ENCODE assay signal across 9 cellular contexts in the genomic region with DNA sequence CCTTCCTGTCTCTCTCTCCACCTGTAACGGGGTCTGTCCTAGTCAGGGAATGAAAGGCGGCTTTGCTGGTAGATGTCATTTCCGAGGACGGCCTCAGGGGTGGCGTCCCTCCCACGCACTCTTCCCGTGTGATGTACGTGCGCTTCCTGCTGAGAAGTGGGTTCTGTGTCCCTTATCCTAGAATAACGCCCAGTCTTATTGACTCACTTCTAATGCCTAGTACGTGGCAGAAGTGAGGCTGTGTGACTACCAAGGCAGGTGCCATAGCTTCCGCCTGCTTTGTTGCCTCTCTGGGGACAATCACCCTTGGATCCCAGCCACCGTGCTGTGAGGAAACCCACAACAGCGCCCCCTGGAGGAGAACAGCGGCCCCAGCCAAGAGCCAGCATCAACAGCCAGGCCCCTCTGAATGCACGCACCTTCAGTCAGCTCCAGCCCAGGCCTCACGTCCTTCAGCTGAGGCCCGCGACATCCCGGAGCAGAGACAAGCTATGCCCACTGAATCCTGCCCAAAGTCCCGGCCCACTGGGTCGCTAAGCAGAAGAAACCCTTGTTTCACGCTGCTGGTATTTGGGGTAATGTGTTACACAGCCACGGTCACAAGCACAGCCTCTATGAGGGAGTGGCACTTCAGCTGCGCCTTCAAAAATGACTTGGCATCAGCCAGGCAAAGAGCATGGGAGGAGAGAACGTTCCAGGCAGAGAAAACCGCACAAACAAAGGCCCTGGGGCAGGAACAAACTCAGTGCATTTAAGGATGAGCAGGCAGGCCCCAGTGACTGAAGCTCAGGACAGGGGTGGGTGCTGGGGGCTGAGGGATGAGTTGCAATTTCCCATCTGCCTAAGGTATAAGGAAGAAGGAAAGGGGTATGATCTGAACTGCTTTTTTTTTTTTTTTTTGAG.
DNase-seq lines count a peak whose midpoint lies in the region; ATAC-seq, FAIRE-seq and TF ChIP-seq lines count a peak whose summit lies in the region.
"Had no signal": no experiment of that assay in that cellular context is flagged by ENCODE, and none has a peak within 500 bp of the region (broad histone marks: within the 10 kb centered on the region; RNA-seq: fewer than 3 reads in every experiment).

No MANE protein-coding gene starts in this region.

- no peak overlapping the region for H3K4me3 ChIP-seq in CD8-positive, alpha-beta T cell (ENCODE audit: low read depth, low read length)
- H3K4me3 ChIP-seq in WERI-Rb-1 (ENCODE audit: low read depth, low read length) (no peak overlapping the region), bronchial epithelial cell (ENCODE audit: low read depth, low read length) (no peak overlapping the region), mesendoderm (ENCODE audit: low read length) (no peak overlapping the region), thyroid gland (replicated peaks in 1 of 3) (no peak overlapping the region), suprapubic skin (no peak overlapping the region)

- peak overlapping the region; percentile 77 for H3K56ac ChIP-seq in mesendoderm (ENCODE audit: low read length)

- TF ChIP-seq CTCF in CD8-positive, alpha-beta T cell (IDR thresholded peaks at IDR 0.05): peak; percentile 28
- TF ChIP-seq CTCF in WERI-Rb-1 (IDR thresholded peaks at IDR 0.05; ENCODE audit: low read depth, low read length): peak; percentile 76
- peak; percentile 56 for TF ChIP-seq CTCF in bronchial epithelial cell (IDR thresholded peaks at IDR 0.05; ENCODE audit: insufficient read depth, low read length, severe bottlenecking)
- TF ChIP-seq CTCF in thyroid gland (IDR thresholded peaks at IDR 0.05): peak in 1 of 6 experiments; percentile 51
- TF ChIP-seq CTCF in suprapubic skin (IDR thresholded peaks at IDR 0.05): peak in 1 of 2 donors; percentile 28

- H3K27me3 Mint-ChIP-seq in CD8-positive, alpha-beta T cell (ENCODE audit: low read depth): no peaks in the 10 kb centered on the region

- H3K27ac ChIP-seq in CD8-positive, alpha-beta T cell (ENCODE audit: low read depth, low read length): no peak overlapping the region
- no peak overlapping the region for H3K27ac ChIP-seq in WERI-Rb-1
- H3K27ac ChIP-seq in mesendoderm (ENCODE audit: low read depth, low read length): no peak overlapping the region
- H3K27ac ChIP-seq in thyroid gland: no peak overlapping the region
- no peak overlapping the region for H3K27ac ChIP-seq in suprapubic skin
- H3K27ac ChIP-seq: neutrophil had no signal

- TF ChIP-seq POLR2A in thyroid gland (IDR thresholded peaks at IDR 0.05) (no peak), suprapubic skin (IDR thresholded peaks at IDR 0.05) (no peak)

- no peak overlapping the region for H3K4ac ChIP-seq in mesendoderm (ENCODE audit: low read depth, low read length)

- peaks cover 6% of the 10 kb centered on the region for H3K4me1 ChIP-seq in CD8-positive, alpha-beta T cell (ENCODE audit: insufficient read depth, low read length)
- H3K4me1 ChIP-seq in mesendoderm (ENCODE audit: control insufficient read depth, low read depth, low read length): peaks cover 4% of the 10 kb centered on the region
- no peaks in the 10 kb centered on the region for H3K4me1 ChIP-seq in thyroid gland
- no peaks in the 10 kb centered on the region for H3K4me1 ChIP-seq in suprapubic skin

- intact Hi-C loops in CD8-positive, alpha-beta T cell (cut with DNase I, micrococcal nuclease): no loop called here
- intact Hi-C loops in thyroid gland (cut with DNase I): no loop called here
- intact Hi-C loops in sciatic nerve (cut with DNase I): no loop called here

- no CpG with 5 or more reads among the region's 27 CpGs for WGBS in mesendoderm (ENCODE audit: extremely low coverage, insufficient coverage, low lambda C conversion rate)
- WGBS in thyroid gland, 2 donors: 40 to 49% methylated on average over 18 to 27 of the region's 27 CpGs
- WGBS in suprapubic skin: 65% methylated on average over 13 of the region's 27 CpGs

- H3K79me2 ChIP-seq in mesendoderm (ENCODE audit: control insufficient read depth, insufficient read depth, low read length): no peaks in the 10 kb centered on the region

- no peaks in the 10 kb centered on the region for H3K27me3 ChIP-seq in CD8-positive, alpha-beta T cell (ENCODE audit: insufficient read depth, low read length)
- peaks cover 85% of the 10 kb centered on the region for H3K27me3 ChIP-seq in WERI-Rb-1 (ENCODE audit: insufficient read depth, low read depth, severe bottlenecking)
- H3K27me3 ChIP-seq in bronchial epithelial cell (ENCODE audit: control insufficient read depth, insufficient read depth, low read length): no peaks in the 10 kb centered on the region
- H3K27me3 ChIP-seq in mesendoderm (ENCODE audit: insufficient read depth, low read length, poor library complexity): no peaks in the 10 kb centered on the region
- H3K27me3 ChIP-seq in thyroid gland: no peaks in the 10 kb centered on the region
- no peaks in the 10 kb centered on the region for H3K27me3 ChIP-seq in suprapubic skin
- H3K27me3 ChIP-seq: neutrophil had no signal

- no peak overlapping the region for H2BK15ac ChIP-seq in mesendoderm (replicated peaks; ENCODE audit: low read depth)

- no peaks in the 10 kb centered on the region for H3K4me1 Mint-ChIP-seq in CD8-positive, alpha-beta T cell (ENCODE audit: low read depth)

- peak overlapping the region; percentile 2 for H2BK120ac ChIP-seq in mesendoderm (ENCODE audit: low read depth, low read length)

- peak; percentile 31; the same call in 1 of the 2 replicates for TF ChIP-seq RAD21 in Ishikawa (IDR thresholded peaks at IDR 0.05; ENCODE audit: low read depth)

- no peaks in the 10 kb centered on the region for H3K9me3 ChIP-seq in CD8-positive, alpha-beta T cell (ENCODE audit: low read length)
- H3K9me3 ChIP-seq in WERI-Rb-1 (ENCODE audit: severe bottlenecking): no peaks in the 10 kb centered on the region
- no peaks in the 10 kb centered on the region for H3K9me3 ChIP-seq in thyroid gland
- no peaks in the 10 kb centered on the region for H3K9me3 ChIP-seq in suprapubic skin
- H3K9me3 ChIP-seq: neutrophil had no signal

- TF ChIP-seq EP300 in Ishikawa (IDR thresholded peaks at IDR 0.05; ENCODE audit: borderline replicate concordance) (no peak), suprapubic skin (IDR thresholded peaks at IDR 0.05) (no peak)

- H3K9me3 Mint-ChIP-seq in CD8-positive, alpha-beta T cell: peaks cover 3% of the 10 kb centered on the region

- no peak overlapping the region for H4K5ac ChIP-seq in mesendoderm (ENCODE audit: low read length)

- peak overlapping the region; percentile 35 for H3K9ac ChIP-seq in mesendoderm (ENCODE audit: low read length)

- H3K4me2 ChIP-seq in mesendoderm (ENCODE audit: low read length): no peak overlapping the region

- H3K36me3 Mint-ChIP-seq in CD8-positive, alpha-beta T cell: no peaks in the 10 kb centered on the region

- peak; percentile 69 for ATAC-seq in CD8-positive, alpha-beta T cell
- ATAC-seq in sciatic nerve: no peak

- H3K18ac ChIP-seq in mesendoderm (ENCODE audit: low read length): peak overlapping the region; percentile 15

- H3K79me1 ChIP-seq in mesendoderm (ENCODE audit: low read length): no peaks in the 10 kb centered on the region

- H3K27ac Mint-ChIP-seq in CD8-positive, alpha-beta T cell: peak overlapping the region; percentile 77

- peak overlapping the region; percentile 61 for H2BK5ac ChIP-seq in mesendoderm (ENCODE audit: low read length)

- FAIRE-seq in bronchial epithelial cell (lab: Jason Lieb, UNC): no peak

- CTCF ChIA-PET in CD8-positive, alpha-beta T cell (lab: Charles Lee): interaction anchor here (0.5 to 1.6 kb wide), 5 partner anchors 9 to 277 kb away, joined by 3 to 7 read pairs (median 3); no protein-coding TSS in a partner anchor

- POLR2A ChIA-PET in CD8-positive, alpha-beta T cell (lab: Charles Lee): no interaction called here

- H2AK5ac ChIP-seq in mesendoderm (ENCODE audit: low read length): peak overlapping the region; percentile 83

- H4K8ac ChIP-seq in mesendoderm (ENCODE audit: low read depth, low read length): no peak overlapping the region

- H3K36me3 ChIP-seq in CD8-positive, alpha-beta T cell (ENCODE audit: insufficient read depth, low read length): no peaks in the 10 kb centered on the region
- H3K36me3 ChIP-seq in WERI-Rb-1: no peaks in the 10 kb centered on the region
- no peaks in the 10 kb centered on the region for H3K36me3 ChIP-seq in bronchial epithelial cell (ENCODE audit: control insufficient read depth, insufficient read depth, low read length)
- H3K36me3 ChIP-seq in mesendoderm (ENCODE audit: control insufficient read depth, insufficient read depth, low read length): no peaks in the 10 kb centered on the region
- no peaks in the 10 kb centered on the region for H3K36me3 ChIP-seq in thyroid gland
- no peaks in the 10 kb centered on the region for H3K36me3 ChIP-seq in suprapubic skin
- H3K36me3 ChIP-seq: neutrophil had no signal

- peak overlapping the region; percentile 30 for H3K4me3 Mint-ChIP-seq in CD8-positive, alpha-beta T cell

- H3K23ac ChIP-seq in mesendoderm (ENCODE audit: low read length): no peak overlapping the region

- peak; percentile 12 to 64 (median 43) for DNase-seq in CD8-positive, alpha-beta T cell
- DNase-seq in WERI-Rb-1: peak; percentile 42
- DNase-seq in bronchial epithelial cell (ENCODE audit: low read depth): no peak
- peak; percentile 88 for DNase-seq in mesendoderm
- peak; percentile 33 to 53 for DNase-seq in thyroid gland
- DNase-seq in suprapubic skin (ENCODE audit: low spot score in 2 of 2): no peak
- no peak for DNase-seq in sciatic nerve (ENCODE audit: low spot score)

TF ChIP-seq in Ishikawa, 13 proteins besides CTCF, POLR2A, EP300 and RAD21:
- TF ChIP-seq NFIC (IDR thresholded peaks at IDR 0.05) (no peak), TAF1 (IDR thresholded peaks at IDR 0.05; ENCODE audit: low read depth) (no peak), CREB1 (IDR thresholded peaks at IDR 0.05; ENCODE audit: low read depth) (no peak), CEBPB (IDR thresholded peaks at IDR 0.05) (no peak), FOXM1 (IDR thresholded peaks at IDR 0.05; ENCODE audit: borderline replicate concordance, low read depth) (no peak), TEAD4 (IDR thresholded peaks at IDR 0.05) (no peak), ZBTB7A (IDR thresholded peaks at IDR 0.05; ENCODE audit: low read depth) (no peak)
- TF ChIP-seq, protein P1, sequence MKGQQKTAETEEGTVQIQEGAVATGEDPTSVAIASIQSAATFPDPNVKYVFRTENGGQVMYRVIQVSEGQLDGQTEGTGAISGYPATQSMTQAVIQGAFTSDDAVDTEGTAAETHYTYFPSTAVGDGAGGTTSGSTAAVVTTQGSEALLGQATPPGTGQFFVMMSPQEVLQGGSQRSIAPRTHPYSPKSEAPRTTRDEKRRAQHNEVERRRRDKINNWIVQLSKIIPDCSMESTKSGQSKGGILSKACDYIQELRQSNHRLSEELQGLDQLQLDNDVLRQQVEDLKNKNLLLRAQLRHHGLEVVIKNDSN (IDR thresholded peaks at IDR 0.05): no peak
- TF ChIP-seq, protein P2, sequence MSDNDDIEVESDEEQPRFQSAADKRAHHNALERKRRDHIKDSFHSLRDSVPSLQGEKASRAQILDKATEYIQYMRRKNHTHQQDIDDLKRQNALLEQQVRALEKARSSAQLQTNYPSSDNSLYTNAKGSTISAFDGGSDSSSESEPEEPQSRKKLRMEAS (IDR thresholded peaks at IDR 0.05): no peak
TF ChIP-seq in Ishikawa: peak in this region for 0.

Comparison
In these comparisons a context has a peak if more than half of its experiments do, and no peak if none do; other contexts are left out.
1. DNase-seq: peak in CD8-positive, alpha-beta T cell (7 of 7), WERI-Rb-1 (single experiment), mesendoderm (single experiment) and thyroid gland (2 of 2); none in bronchial epithelial cell (single experiment), suprapubic skin (0 of 2) and sciatic nerve (single experiment).